In genomic region chr11:64879226-64879900, GRCh38 we compare ENCODE assay signal across 8 cellular contexts. TPM values are rescaled to one million over a fixed set of nuclear protein-coding genes. Genes with fewer than 3 reads are reported as not detected.
DNase-seq lines count a peak whose midpoint lies in the region; ATAC-seq and TF ChIP-seq lines count a peak whose summit lies in the region.

No MANE protein-coding gene starts in this region.

- H3K4me1 Mint-ChIP-seq in neural progenitor cell: peaks cover 50% of the 10 kb centered on the region

- H3K36me3 ChIP-seq in OCI-LY3 (replicated peaks; ENCODE audit: low read depth, low read length) (peaks cover 30% of the 10 kb centered on the region), endocrine pancreas (ENCODE audit: control insufficient read depth, insufficient read depth, low read length) (no peaks in the 10 kb centered on the region), neural progenitor cell (no peaks in the 10 kb centered on the region)

- peaks cover 8% of the 10 kb centered on the region for H3K27me3 Mint-ChIP-seq in neural progenitor cell (ENCODE audit: insufficient read depth, low read depth)

- ATAC-seq in GM18907 (IDR thresholded peaks at IDR 0.05; ENCODE audit: unreplicated experiment): peak; percentile 4
- no peak for ATAC-seq in GM21737 (IDR thresholded peaks at IDR 0.05; ENCODE audit: unreplicated experiment)

- H4K20me1 ChIP-seq in OCI-LY3 (ENCODE audit: insufficient read depth, low read length): peaks cover 34% of the 10 kb centered on the region
- H4K20me1 ChIP-seq in neural progenitor cell (ENCODE audit: low read depth): peaks cover 24% of the 10 kb centered on the region

- in situ Hi-C loops in GM13976 (cut with MboI; ENCODE audit: low sequenced_read_pairs, unreplicated experiment): no loop called here

- H3K27me3 ChIP-seq in OCI-LY3 (ENCODE audit: low read depth, low read length) (no peaks in the 10 kb centered on the region), endocrine pancreas (ENCODE audit: control insufficient read depth, insufficient read depth, low read length) (no peaks in the 10 kb centered on the region), neural progenitor cell (no peaks in the 10 kb centered on the region)

- peak overlapping the region; percentile 98 for H3K4me3 Mint-ChIP-seq in neural progenitor cell

- H3K4me1 ChIP-seq in OCI-LY3 (ENCODE audit: low read length): peaks cover 38% of the 10 kb centered on the region
- no peaks in the 10 kb centered on the region for H3K4me1 ChIP-seq in endocrine pancreas (ENCODE audit: control insufficient read depth, insufficient read depth, low read length)
- peaks cover 18% of the 10 kb centered on the region for H3K4me1 ChIP-seq in neural progenitor cell

- H3K79me2 ChIP-seq in OCI-LY3 (ENCODE audit: low read length) (peaks cover 50% of the 10 kb centered on the region), neural progenitor cell (ENCODE audit: low read depth) (peaks cover 17% of the 10 kb centered on the region)

- H3K27ac ChIP-seq in OCI-LY3 (ENCODE audit: low read length) (peak overlapping the region; percentile 92), neural progenitor cell (peak overlapping the region; percentile 80)

- H3K9me3 Mint-ChIP-seq in neural progenitor cell: no peaks in the 10 kb centered on the region

- H2AFZ ChIP-seq in OCI-LY3 (ENCODE audit: low read depth, low read length): no peak overlapping the region
- H2AFZ ChIP-seq in neural progenitor cell (replicated peaks): peak overlapping the region; percentile 78

- H3K9me3 ChIP-seq in OCI-LY3 (ENCODE audit: insufficient read depth, low read length) (no peaks in the 10 kb centered on the region), endocrine pancreas (ENCODE audit: control insufficient read depth, low read length) (no peaks in the 10 kb centered on the region), neural progenitor cell (ENCODE audit: low read depth) (no peaks in the 10 kb centered on the region)

- TF ChIP-seq CTCF in OCI-LY3 (IDR thresholded peaks at IDR 0.05; ENCODE audit: low read depth, low read length) (no peak), neural progenitor cell (IDR thresholded peaks at IDR 0.05) (no peak), GM13976 (IDR thresholded peaks at IDR 0.05; ENCODE audit: borderline replicate concordance, control extremely low read depth, extremely low read depth, insufficient read depth, missing control alignments) (no peak)

- peak overlapping the region; percentile 98 for H3K4me2 ChIP-seq in OCI-LY3 (ENCODE audit: low read length)
- H3K4me2 ChIP-seq in neural progenitor cell: peak overlapping the region; percentile 93

- peak overlapping the region; percentile 79 for H3K27ac Mint-ChIP-seq in neural progenitor cell

- H3K9ac ChIP-seq in OCI-LY3 (ENCODE audit: low read length): peak overlapping the region; percentile 99
- H3K9ac ChIP-seq in endocrine pancreas (ENCODE audit: control insufficient read depth, insufficient read depth, low read length): peak overlapping the region; percentile 62
- H3K9ac ChIP-seq in neural progenitor cell: peak overlapping the region; percentile 94

- peaks cover under 1% of the 10 kb centered on the region for H3K36me3 Mint-ChIP-seq in neural progenitor cell

- H3K4me3 ChIP-seq in OCI-LY3 (ENCODE audit: low read length) (peak overlapping the region; percentile 88), endocrine pancreas (ENCODE audit: control insufficient read depth, insufficient read depth, low read length) (no peak overlapping the region), neural progenitor cell (peak overlapping the region; percentile 88)

- DNase-seq in neural progenitor cell (ENCODE audit: low spot score) (no peak), activated gamma-delta T cell (lab: John Stamatoyannopoulos, UW) (no peak), GM13976 (ENCODE audit: low spot score) (no peak)
- no peak for DNase-seq in effector CD4-positive, alpha-beta T cell

- peaks cover 15% of the 10 kb centered on the region for H3F3A ChIP-seq in neural progenitor cell (ENCODE audit: low read depth)

RNA-seq across cellular contexts. Expression of gene EHD1, which starts 0.9 kb away (rescaled TPM):
- 19.8 and 39.7 TPM in 2 replicates for total RNA-seq in neural progenitor cell (ENCODE audit: low replicate concordance)

RNA-seq across cellular contexts. Expression of gene CDC42BPG, which starts 34.9 kb away (rescaled TPM):
- total RNA-seq in neural progenitor cell (ENCODE audit: low replicate concordance): 0.62 and 2.1 TPM in 2 replicates

RNA-seq across cellular contexts. Expression of gene ATG2A, which starts 37.6 kb away (rescaled TPM):
- 4.4 and 16.6 TPM in 2 replicates for total RNA-seq in neural progenitor cell (ENCODE audit: low replicate concordance)

RNA-seq across cellular contexts. Expression of gene PPP2R5B, which starts 45.1 kb away (rescaled TPM):
- 5.7 and 11.3 TPM in 2 replicates for total RNA-seq in neural progenitor cell (ENCODE audit: low replicate concordance)

RNA-seq across cellular contexts. Expression of gene GPHA2, which starts 56.3 kb away (rescaled TPM):
- 1.5 TPM in 1 of 2 replicates, not detected in the other for total RNA-seq in neural progenitor cell (ENCODE audit: low replicate concordance)
